ENCODE assay signal across 8 cellular contexts in the genomic region with DNA sequence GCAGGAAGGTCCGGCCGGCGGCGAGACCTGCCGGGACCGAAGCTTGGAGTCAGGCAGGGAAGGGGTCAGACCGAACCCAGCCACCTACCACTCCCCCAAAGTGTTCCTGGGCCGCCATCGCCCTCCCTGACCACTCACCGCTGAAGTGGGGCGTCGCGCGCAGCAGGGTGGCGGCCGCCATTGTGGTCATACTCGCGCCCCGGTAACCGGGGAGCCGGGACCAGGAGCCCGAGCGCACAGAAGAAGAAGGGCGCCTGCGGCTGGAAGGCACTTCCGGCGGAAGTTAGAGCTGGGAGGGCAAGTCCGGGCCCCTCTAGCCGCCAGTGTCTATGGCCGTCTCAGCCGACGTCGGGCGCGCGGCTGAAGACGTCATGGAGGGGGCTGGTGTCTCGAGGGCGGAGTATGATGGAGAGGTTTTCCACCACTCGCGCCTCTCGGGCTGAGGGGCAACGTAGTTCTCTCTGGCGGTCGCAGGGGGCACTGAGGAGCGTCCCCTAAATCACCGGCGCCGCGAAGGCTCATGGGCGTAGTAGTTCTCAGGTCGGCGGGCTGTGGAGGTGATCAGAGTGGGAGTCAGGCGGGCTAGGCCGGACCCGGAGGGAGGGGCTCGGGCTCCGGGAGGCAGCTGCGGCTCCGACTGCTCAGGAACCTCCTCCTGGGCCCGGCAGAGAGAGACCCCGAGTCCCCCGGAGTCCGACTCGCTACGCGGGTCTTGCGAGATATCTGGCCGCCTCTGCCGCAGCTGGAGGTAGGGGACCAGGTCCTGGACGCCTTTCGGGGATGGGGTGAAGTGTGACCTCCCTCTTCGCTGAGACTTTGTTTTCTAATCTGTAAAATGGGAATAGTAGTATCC. TPM values are rescaled to one million over a fixed set of nuclear protein-coding genes. Genes with fewer than 3 reads are reported as not detected.
DNase-seq lines count a peak whose midpoint lies in the region; ATAC-seq and TF ChIP-seq lines count a peak whose summit lies in the region.

Gene TUFM (minus strand): TSS at position 269 of the 853 bp plus-strand sequence. CDS start 79 bp downstream, at position 190.

- peak in 1 of 2 donors; percentile 67 for TF ChIP-seq POLR2A in uterus (IDR thresholded peaks at IDR 0.05)

- TF ChIP-seq CTCF in GM13976 (IDR thresholded peaks at IDR 0.05; ENCODE audit: borderline replicate concordance, control extremely low read depth, extremely low read depth, insufficient read depth, missing control alignments) (peak; percentile 78), psoas muscle (IDR thresholded peaks at IDR 0.05) (peak; percentile 66), uterus (IDR thresholded peaks at IDR 0.05) (peak; percentile 44 to 84 (median 77))

- H3K4me3 ChIP-seq in psoas muscle, result peak within 1 kb of the TSS; percentile 95
- peak within 1 kb of the TSS; percentile 90 for H3K4me3 ChIP-seq in uterus

- intact Hi-C loops in left ventricle myocardium superior (cut with micrococcal nuclease) (no loop called here), psoas muscle (cut with DNase I) (loop anchor here in 1 of 2 donors (1.0 to 5.0 kb wide), 3 partner anchors 17 to 101 kb away; partner anchors contain the start of genes ATXN2L and SH2B1), uterus (cut with DNase I; ENCODE audit: low total_unique reads) (no loop called here)

- DNase-seq in GM13976 (ENCODE audit: low spot score), result peak; percentile 99
- peak; percentile 96 for DNase-seq in NCI-H1694 (lab: John Stamatoyannopoulos, UW)
- DNase-seq in T-helper 17 cell, result peak; percentile 94 to 97 (median 96)
- DNase-seq in left ventricle myocardium superior, result peak; percentile 98
- peak; percentile 98 to 99 for DNase-seq in psoas muscle
- DNase-seq in uterus, result peak; percentile 97 to 98

- no peaks in the 10 kb centered on the region for H3K27me3 Mint-ChIP-seq in T-helper 17 cell

- 0 to 1% (median 0%) methylated on average over 66 to 73 of the region's 73 CpGs for WGBS in psoas muscle, 3 donors

- H3K4me1 ChIP-seq in psoas muscle (peaks cover 19% of the 10 kb centered on the region), uterus (peaks cover 3 to 7% of the 10 kb centered on the region in 2 donors)

- in situ Hi-C loops in GM13976 (cut with MboI; ENCODE audit: low sequenced_read_pairs, unreplicated experiment), result no loop called here

- H3K27me3 ChIP-seq in psoas muscle (ENCODE audit: insufficient read depth in 3 of 3, low read length in 2 of 3) (no peaks in the 10 kb centered on the region), uterus (no peaks in the 10 kb centered on the region)

- H3K4me1 Mint-ChIP-seq in T-helper 17 cell, result peaks cover 25% of the 10 kb centered on the region

- H3K9me3 ChIP-seq in T-helper 17 cell (ENCODE audit: control insufficient read depth, low read length, poor library complexity, severe bottlenecking), result no peaks in the 10 kb centered on the region
- no peaks in the 10 kb centered on the region for H3K9me3 ChIP-seq in psoas muscle
- no peaks in the 10 kb centered on the region for H3K9me3 ChIP-seq in uterus

- H3K36me3 Mint-ChIP-seq in T-helper 17 cell (ENCODE audit: low read depth), result no peaks in the 10 kb centered on the region

- H3K27ac ChIP-seq in angular gyrus (ENCODE audit: low read depth, low read length), result peak within 1 kb of the TSS; percentile 85
- peak within 1 kb of the TSS; percentile 89 for H3K27ac ChIP-seq in psoas muscle
- H3K27ac ChIP-seq in uterus, result peak within 1 kb of the TSS; percentile 92 to 94

- H3K27ac Mint-ChIP-seq in T-helper 17 cell, result peak within 1 kb of the TSS; percentile 98

- ATAC-seq in HG02884 (IDR thresholded peaks at IDR 0.05; ENCODE audit: unreplicated experiment), result peak; percentile 86
- ATAC-seq in T-helper 17 cell, result peak; percentile 96
- peak; percentile 97 for ATAC-seq in left ventricle myocardium superior
- peak; percentile 95 to 97 (median 96) for ATAC-seq in psoas muscle

- H3K4me3 Mint-ChIP-seq in T-helper 17 cell, result peak within 1 kb of the TSS; percentile 95

- H3K36me3 ChIP-seq in psoas muscle (ENCODE audit: insufficient read depth in 1 of 2, low read depth in 1 of 2) (peaks cover 6 to 48% of the 10 kb centered on the region in 2 donors), uterus (no peaks in the 10 kb centered on the region)

RNA-seq across cellular contexts. Expression of gene TUFM, which starts in this region (rescaled TPM):
- total RNA-seq in T-helper 17 cell (100 to 1,000 TPM in 1 of 2 donors, 10 to 100 TPM in 1; 78.5 to 103 TPM), left ventricle myocardium superior (254 TPM), psoas muscle (100 to 1,000 TPM; 155 to 233 (median 187) TPM), uterus (10 to 100 TPM; 48.3 to 92.9 (median 61.6) TPM)
- 100 to 1,000 TPM; 211 to 355 (median 240) TPM for polyA plus RNA-seq in psoas muscle

Comparison
In these comparisons a context has a peak if more than half of its experiments do, and no peak if none do; other contexts are left out.
1. Peak in every context shown above with its lines: DNase-seq, ATAC-seq, H3K4me3 ChIP-seq and H3K27ac ChIP-seq.